1 cellular context compared by ENCODE assay signal in genomic region chr1:99825098-99825497, GRCh38.
A peak's percentile ranks its signal among the peaks of the same experiment; 100 is the strongest.
TF ChIP-seq lines count a peak whose summit lies in the region.

No MANE protein-coding gene starts in this region.

TF ChIP-seq in HepG2, 621 proteins besides CTCF, POLR2A, EP300 and RAD21:
- TF ChIP-seq CSRNP1 (CRISPR knock-in tag; IDR thresholded peaks at IDR 0.05) (no peak), ZNF564 (CRISPR knock-in tag; IDR thresholded peaks at IDR 0.05) (peak; percentile 96)
